16 cellular contexts compared by ENCODE assay signal in the genomic region with DNA sequence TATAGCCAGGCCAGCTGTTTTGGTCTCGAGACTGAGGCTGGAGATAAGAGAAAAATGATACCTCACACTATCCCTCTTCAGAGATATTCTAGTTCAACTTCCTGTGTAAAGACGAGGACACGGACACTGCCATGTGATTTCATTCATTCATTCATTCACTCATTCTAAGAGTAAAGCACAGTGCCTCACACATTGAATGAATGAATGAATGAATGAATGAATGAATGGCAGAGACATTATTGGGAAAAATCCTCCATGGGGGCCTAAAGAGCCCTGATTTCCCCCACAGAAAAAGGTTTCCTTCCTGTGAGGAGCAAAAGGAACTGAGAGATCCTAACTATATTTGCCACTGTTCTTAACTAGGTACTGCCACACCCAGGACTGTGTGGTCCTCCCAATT.
"Had no signal": no experiment of that assay in that cellular context is flagged by ENCODE, and none has a peak within 500 bp of the region (broad histone marks: within the 10 kb centered on the region; RNA-seq: fewer than 3 reads in every experiment).

No MANE protein-coding gene starts in this region.

- DNase-seq: activated naive CD4-positive, alpha-beta T cell treated with anti-CD3 and anti-CD28 coated beads, Interleukin-2, amount 50 U/mL, for 16 hours; activated T-cell treated with anti-CD3 and anti-CD28 coated beads for 4 hours; body of pancreas; caudate nucleus; colonic mucosa; islet precursor cell; midbrain; pancreas; sigmoid colon; stimulated activated CD4-positive, alpha-beta T cell treated with anti-CD3 and anti-CD28 coated beads, Interleukin-12 subunit alpha, Interleukin-12 subunit beta, amount 100 ng/mL, for 4 hours; stimulated activated CD4-positive, alpha-beta T cell treated with anti-CD3 and anti-CD28 coated beads, Interleukin-2, amount 100 ng/mL, for 24 hours; stomach; upper lobe of right lung had no signal

- H3K4me3 ChIP-seq: body of pancreas, colonic mucosa, lung, pancreas, sigmoid colon, stomach, testis, upper lobe of right lung had no signal

- H3K27ac ChIP-seq: body of pancreas, colonic mucosa, pancreas, sigmoid colon, stomach, testis, upper lobe of right lung had no signal

- ATAC-seq: body of pancreas, esophagus mucosa, pancreas had no signal

- H3K4me1 ChIP-seq: colonic mucosa, pancreas, sigmoid colon, stomach, testis, upper lobe of right lung had no signal

- H3K27me3 ChIP-seq: body of pancreas, colonic mucosa, pancreas, sigmoid colon, stomach, testis, upper lobe of right lung had no signal

- H3K9me3 ChIP-seq: body of pancreas, colonic mucosa, pancreas, sigmoid colon, stomach, testis, upper lobe of right lung had no signal

- H3K36me3 ChIP-seq: colonic mucosa, pancreas, sigmoid colon, upper lobe of right lung had no signal
